In the genomic region with DNA sequence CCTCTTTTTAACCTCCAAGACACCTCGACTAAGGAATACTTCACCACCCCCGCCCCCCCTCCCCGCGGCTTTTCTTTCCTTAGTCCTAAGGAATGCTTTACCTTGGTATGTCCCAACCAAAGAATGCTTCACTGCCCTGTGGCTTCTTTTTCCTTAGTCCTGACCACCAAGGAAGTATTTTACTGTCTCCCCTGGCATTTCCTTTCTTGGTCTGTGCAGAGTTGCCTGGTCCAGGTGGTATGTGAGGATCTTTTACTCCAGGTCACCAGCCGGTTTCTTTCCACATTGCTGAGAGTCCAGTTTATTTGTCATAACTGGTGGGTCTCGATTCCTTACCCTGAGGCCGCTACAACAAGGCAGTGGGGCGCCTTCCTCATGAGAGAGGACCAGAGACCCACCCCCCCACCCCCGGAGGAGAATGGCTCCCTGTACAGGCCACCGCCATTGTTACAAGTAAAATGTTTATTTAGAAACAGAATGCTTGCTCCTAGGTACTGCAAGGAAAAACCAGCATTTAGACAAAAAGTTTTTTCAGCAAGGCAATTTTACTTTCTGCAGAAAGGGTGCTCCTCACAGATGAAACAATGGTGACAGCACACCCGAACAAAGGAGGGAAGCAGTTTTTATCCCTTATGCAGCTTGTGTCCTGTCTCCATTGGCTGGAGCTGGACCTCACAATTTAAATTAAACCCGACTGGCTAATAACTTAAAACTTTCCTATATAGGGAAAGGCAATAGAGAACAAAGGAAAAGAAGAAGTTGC, we compare ENCODE assay signal across 1 cellular context.
TF ChIP-seq lines count a peak whose summit lies in the region.

No MANE protein-coding gene starts in this region.

TF ChIP-seq in GM12878, 131 proteins besides CTCF, POLR2A, EP300 and RAD21:
- TF ChIP-seq, protein P1, sequence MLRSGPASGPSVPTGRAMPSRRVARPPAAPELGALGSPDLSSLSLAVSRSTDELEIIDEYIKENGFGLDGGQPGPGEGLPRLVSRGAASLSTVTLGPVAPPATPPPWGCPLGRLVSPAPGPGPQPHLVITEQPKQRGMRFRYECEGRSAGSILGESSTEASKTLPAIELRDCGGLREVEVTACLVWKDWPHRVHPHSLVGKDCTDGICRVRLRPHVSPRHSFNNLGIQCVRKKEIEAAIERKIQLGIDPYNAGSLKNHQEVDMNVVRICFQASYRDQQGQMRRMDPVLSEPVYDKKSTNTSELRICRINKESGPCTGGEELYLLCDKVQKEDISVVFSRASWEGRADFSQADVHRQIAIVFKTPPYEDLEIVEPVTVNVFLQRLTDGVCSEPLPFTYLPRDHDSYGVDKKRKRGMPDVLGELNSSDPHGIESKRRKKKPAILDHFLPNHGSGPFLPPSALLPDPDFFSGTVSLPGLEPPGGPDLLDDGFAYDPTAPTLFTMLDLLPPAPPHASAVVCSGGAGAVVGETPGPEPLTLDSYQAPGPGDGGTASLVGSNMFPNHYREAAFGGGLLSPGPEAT (IDR thresholded peaks at IDR 0.05; ENCODE audit: low read depth) = peak; percentile 39; the same call in 1 of the 2 replicates
- TF ChIP-seq TCF3 (IDR thresholded peaks at IDR 0.05; ENCODE audit: borderline replicate concordance, insufficient read depth, low read depth, low read length) = no peak
- TF ChIP-seq PML (IDR thresholded peaks at IDR 0.05; ENCODE audit: low read length) = no peak
- no peak for TF ChIP-seq E2F4 (IDR thresholded peaks at IDR 0.05; ENCODE audit: low read depth, low read length)
- TF ChIP-seq MAX (IDR thresholded peaks at IDR 0.05; ENCODE audit: low read depth, low read length) = no peak
- peak; percentile 47 for TF ChIP-seq KLF5 (IDR thresholded peaks at IDR 0.05; ENCODE audit: partially characterized antibody)
- no peak for TF ChIP-seq PAX5 (IDR thresholded peaks at IDR 0.05; ENCODE audit: borderline replicate concordance, low read depth, low read length)
- no peak for TF ChIP-seq TARDBP (IDR thresholded peaks at IDR 0.05; ENCODE audit: borderline replicate concordance)
- TF ChIP-seq ZNF217 (IDR thresholded peaks at IDR 0.05) = no peak
- no peak for TF ChIP-seq SIN3A (IDR thresholded peaks at IDR 0.05; ENCODE audit: low read depth, low read length)
- no peak for TF ChIP-seq CBX3 (IDR thresholded peaks at IDR 0.05; ENCODE audit: borderline replicate concordance, low read depth)
- peak; percentile 99 for TF ChIP-seq CBX5 (IDR thresholded peaks at IDR 0.05; ENCODE audit: low read depth)
- no peak for TF ChIP-seq FOXM1 (IDR thresholded peaks at IDR 0.05; ENCODE audit: low read depth, low read length)
- TF ChIP-seq MEF2A (IDR thresholded peaks at IDR 0.05; ENCODE audit: insufficient read depth, low read depth, low read length) = no peak
- TF ChIP-seq USF2 (IDR thresholded peaks at IDR 0.05; ENCODE audit: borderline replicate concordance, low read depth, low read length) = no peak
- TF ChIP-seq MEF2B (IDR thresholded peaks at IDR 0.05; ENCODE audit: partially characterized antibody, poor library complexity, severe bottlenecking) = no peak
- TF ChIP-seq SP1 (IDR thresholded peaks at IDR 0.05; ENCODE audit: low read depth, low read length) = no peak
- TF ChIP-seq POLR2AphosphoS5 (IDR thresholded peaks at IDR 0.05; ENCODE audit: low read length) = no peak
- TF ChIP-seq BHLHE40 (IDR thresholded peaks at IDR 0.05; ENCODE audit: borderline replicate concordance in 1 of 2, low read depth in 2 of 2, low read length in 1 of 2) = no peak
- no peak for TF ChIP-seq CHD1 (IDR thresholded peaks at IDR 0.05; ENCODE audit: low read depth, low read length)
